21 cellular contexts compared by ENCODE assay signal in the genomic region with DNA sequence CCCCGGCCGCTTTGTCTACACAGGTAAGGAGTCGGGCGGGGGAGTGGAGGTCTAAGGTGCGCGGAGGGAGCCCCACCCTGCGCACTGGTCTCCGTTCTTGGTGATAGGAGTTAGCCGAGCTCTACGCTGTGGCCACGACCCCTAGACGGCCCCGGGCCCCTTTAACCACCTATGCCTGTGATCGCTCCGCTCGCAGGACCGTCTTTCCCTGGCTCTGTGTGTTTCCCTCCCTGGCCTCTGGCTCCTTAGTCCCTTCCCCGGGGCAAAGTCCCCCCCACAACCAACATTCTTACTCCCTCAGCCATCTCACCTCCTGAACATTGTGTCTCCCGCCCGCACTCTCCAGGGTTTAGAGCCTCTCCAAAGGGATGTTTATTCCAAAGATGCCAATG. TPM values are rescaled to one million over a fixed set of nuclear protein-coding genes. Genes with fewer than 3 reads are reported as not detected.
DNase-seq lines count a peak whose midpoint lies in the region; ATAC-seq and TF ChIP-seq lines count a peak whose summit lies in the region.
"Had no signal": no experiment of that assay in that cellular context is flagged by ENCODE, and none has a peak within 500 bp of the region (broad histone marks: within the 10 kb centered on the region; RNA-seq: fewer than 3 reads in every experiment).

No MANE protein-coding gene starts in this region.

- no peaks in the 10 kb centered on the region for H3K9me2 ChIP-seq in SK-N-SH

- H3K4me2 ChIP-seq in SK-N-SH = no peak overlapping the region

- peaks cover 100% of the 10 kb centered on the region for H3K27me3 ChIP-seq in iPS-20b (ENCODE audit: insufficient read depth, low read length)
- H3K27me3 ChIP-seq in stomach = peaks cover 0 to 58% (median 11%) of the 10 kb centered on the region in 3 donors
- H3K27me3 ChIP-seq in SK-N-SH (ENCODE audit: insufficient read depth) = no peaks in the 10 kb centered on the region

- H3K9me3 Mint-ChIP-seq in activated CD4-positive, alpha-beta memory T cell treated with anti-CD3 and anti-CD28 coated beads, Interleukin-2, amount 10 ng/mL, durations not matched to agents 7 days and 5 days = no peaks in the 10 kb centered on the region
- no peaks in the 10 kb centered on the region for H3K9me3 Mint-ChIP-seq in activated CD4-positive, alpha-beta memory T cell treated with anti-CD3 and anti-CD28 coated beads for 36 hours
- no peaks in the 10 kb centered on the region for H3K9me3 Mint-ChIP-seq in WTC11
- H3K9me3 Mint-ChIP-seq: activated naive CD8-positive, alpha-beta T cell treated with anti-CD3 and anti-CD28 coated beads for 36 hours; CD8-positive, alpha-beta T cell; nephron had no signal

- TF ChIP-seq POLR2A in stomach (IDR thresholded peaks at IDR 0.05) = no peak

- peaks cover 26% of the 10 kb centered on the region for H3K4me1 Mint-ChIP-seq in activated CD4-positive, alpha-beta memory T cell treated with anti-CD3 and anti-CD28 coated beads, Interleukin-2, amount 10 ng/mL, durations not matched to agents 7 days and 5 days
- peaks cover 34% of the 10 kb centered on the region for H3K4me1 Mint-ChIP-seq in activated CD4-positive, alpha-beta memory T cell treated with anti-CD3 and anti-CD28 coated beads for 36 hours (ENCODE audit: low read depth)
- H3K4me1 Mint-ChIP-seq in WTC11 = peaks cover 31% of the 10 kb centered on the region

- H3K79me2 ChIP-seq in SK-N-SH (ENCODE audit: insufficient read depth) = no peaks in the 10 kb centered on the region

- H3K4me3 ChIP-seq in iPS-20b (ENCODE audit: low read length) = peak overlapping the region; percentile 48; the same call in 1 of the 2 replicates
- peak overlapping the region in 3 of 4 donors; percentile 52 to 65 (median 54) for H3K4me3 ChIP-seq in stomach
- no peak overlapping the region for H3K4me3 ChIP-seq in SK-N-SH (ENCODE audit: low read depth in 2 of 2, low read length in 1 of 2)
- H3K4me3 ChIP-seq: body of pancreas, HAP-1, MG63 had no signal

- no peak overlapping the region for H3K27ac ChIP-seq in iPS-20b (ENCODE audit: low read length)
- no peak overlapping the region for H3K27ac ChIP-seq in stomach
- no peak overlapping the region for H3K27ac ChIP-seq in SK-N-SH (ENCODE audit: low read depth in 2 of 2, low read length in 1 of 2)
- H3K27ac ChIP-seq: body of pancreas had no signal

- H3K9ac ChIP-seq in iPS-20b (ENCODE audit: low read depth, low read length) (no peak overlapping the region), SK-N-SH (no peak overlapping the region)

- WGBS in stomach, 5 donors = 17 to 36% (median 23%) methylated on average over 20 of the region's 20 CpGs
- 88% methylated on average over 14 of the region's 20 CpGs for WGBS in SK-N-SH (ENCODE audit: low lambda C conversion rate)

- H3K36me3 ChIP-seq in iPS-20b (ENCODE audit: insufficient read depth, low read depth, low read length) (no peaks in the 10 kb centered on the region), stomach (no peaks in the 10 kb centered on the region), SK-N-SH (replicated peaks in 1 of 2; ENCODE audit: control insufficient read depth in 1 of 2, insufficient read depth in 2 of 2, low read length in 1 of 2) (no peaks in the 10 kb centered on the region)
- H3K36me3 ChIP-seq: HAP-1, MG63 had no signal

- TF ChIP-seq CTCF in WTC11 (IDR thresholded peaks at IDR 0.05) (no peak), stomach (IDR thresholded peaks at IDR 0.05) (no peak), SK-N-SH (IDR thresholded peaks at IDR 0.05) (no peak)

- POLR2A ChIA-PET in activated CD4-positive, alpha-beta memory T cell treated with anti-CD3 and anti-CD28 coated beads, Interleukin-2, amount 10 ng/mL, durations not matched to agents 7 days and 5 days (lab: Charles Lee) = interaction anchor here (1.4 kb wide), 1 partner anchor 123 kb away, joined by 3 read pairs; a partner anchor contains a TSS
- POLR2A ChIA-PET in activated CD4-positive, alpha-beta memory T cell treated with anti-CD3 and anti-CD28 coated beads for 36 hours (lab: Charles Lee) = no interaction called here
- POLR2A ChIA-PET in WTC11 (lab: Charles Lee) = no interaction called here
- POLR2A ChIA-PET in SK-N-SH (lab: Yijun Ruan, JAX) = no interaction called here

- H4K20me1 ChIP-seq in SK-N-SH (ENCODE audit: insufficient read depth) = no peaks in the 10 kb centered on the region

- no peak for TF ChIP-seq RAD21 in SK-N-SH (IDR thresholded peaks at IDR 0.05; ENCODE audit: low read length)

- CTCF ChIA-PET in activated CD4-positive, alpha-beta memory T cell treated with anti-CD3 and anti-CD28 coated beads, Interleukin-2, amount 10 ng/mL, durations not matched to agents 7 days and 5 days (lab: Charles Lee) = no interaction called here
- CTCF ChIA-PET in activated CD4-positive, alpha-beta memory T cell treated with anti-CD3 and anti-CD28 coated beads for 36 hours (lab: Charles Lee) = interaction anchor here (5.2 kb wide), 1 partner anchor 9 kb away, joined by 43 read pairs; no protein-coding TSS in a partner anchor
- CTCF ChIA-PET in WTC11 (lab: Charles Lee) (interaction anchor here (1.4 to 7.3 kb wide), 5 partner anchors 39 to 102 kb away, joined by 3 to 120 read pairs (median 4); no protein-coding TSS in a partner anchor), SK-N-SH (lab: Yijun Ruan, JAX) (no interaction called here)

- TF ChIP-seq EP300 in stomach (IDR thresholded peaks at IDR 0.05) (no peak), SK-N-SH (IDR thresholded peaks at IDR 0.05; ENCODE audit: borderline replicate concordance in 1 of 2, low read depth in 1 of 2, low read length in 1 of 2) (no peak)

- H3K4me1 ChIP-seq in iPS-20b (ENCODE audit: insufficient read depth, low read length) (peaks cover 10% of the 10 kb centered on the region; the same call in 1 of the 2 replicates), stomach (peaks cover 30 to 56% (median 39%) of the 10 kb centered on the region in 4 donors), SK-N-SH (ENCODE audit: control insufficient read depth in 1 of 2, insufficient read depth in 2 of 2, low read depth in 1 of 2, low read length in 1 of 2) (no peaks in the 10 kb centered on the region)
- H3K4me1 ChIP-seq: HAP-1 had no signal

- H3K36me3 Mint-ChIP-seq in activated CD4-positive, alpha-beta memory T cell treated with anti-CD3 and anti-CD28 coated beads, Interleukin-2, amount 10 ng/mL, durations not matched to agents 7 days and 5 days (ENCODE audit: low read depth) = no peaks in the 10 kb centered on the region
- H3K36me3 Mint-ChIP-seq in activated CD4-positive, alpha-beta memory T cell treated with anti-CD3 and anti-CD28 coated beads for 36 hours = no peaks in the 10 kb centered on the region
- no peaks in the 10 kb centered on the region for H3K36me3 Mint-ChIP-seq in WTC11
- H3K36me3 Mint-ChIP-seq: activated naive CD8-positive, alpha-beta T cell treated with anti-CD3 and anti-CD28 coated beads for 36 hours; CD8-positive, alpha-beta T cell had no signal

- ATAC-seq in WTC11 = peak; percentile 4; the same call in 1 of the 2 replicates
- ATAC-seq: CD8-positive, alpha-beta T cell had no signal

- H3F3A ChIP-seq in SK-N-SH (replicated peaks; ENCODE audit: insufficient read depth) = no peaks in the 10 kb centered on the region

- H3K27ac Mint-ChIP-seq in activated CD4-positive, alpha-beta memory T cell treated with anti-CD3 and anti-CD28 coated beads, Interleukin-2, amount 10 ng/mL, durations not matched to agents 7 days and 5 days = no peak overlapping the region
- no peak overlapping the region for H3K27ac Mint-ChIP-seq in activated CD4-positive, alpha-beta memory T cell treated with anti-CD3 and anti-CD28 coated beads for 36 hours
- no peak overlapping the region for H3K27ac Mint-ChIP-seq in WTC11
- H3K27ac Mint-ChIP-seq: activated naive CD8-positive, alpha-beta T cell treated with anti-CD3 and anti-CD28 coated beads for 36 hours; CD8-positive, alpha-beta T cell; nephron had no signal

- H2AFZ ChIP-seq in SK-N-SH (ENCODE audit: low read depth) = no peak overlapping the region

- intact Hi-C loops in activated CD4-positive, alpha-beta memory T cell treated with anti-CD3 and anti-CD28 coated beads for 36 hours (cut with micrococcal nuclease) = loop anchor here (2.0 to 10.0 kb wide), 3 partner anchors 61 to 235 kb away; no protein-coding TSS in a partner anchor
- intact Hi-C loops in stomach (cut with DNase I; ENCODE audit: low total_unique reads) = loop anchor here (5.0 kb wide), 1 partner anchor 102 kb away; no protein-coding TSS in a partner anchor

- H3K4me3 Mint-ChIP-seq in activated CD4-positive, alpha-beta memory T cell treated with anti-CD3 and anti-CD28 coated beads, Interleukin-2, amount 10 ng/mL, durations not matched to agents 7 days and 5 days = no peak overlapping the region
- no peak overlapping the region for H3K4me3 Mint-ChIP-seq in activated CD4-positive, alpha-beta memory T cell treated with anti-CD3 and anti-CD28 coated beads for 36 hours
- peak overlapping the region; percentile 72 for H3K4me3 Mint-ChIP-seq in WTC11
- H3K4me3 Mint-ChIP-seq: activated naive CD8-positive, alpha-beta T cell treated with anti-CD3 and anti-CD28 coated beads for 36 hours had no signal

- H3K27me3 Mint-ChIP-seq in activated CD4-positive, alpha-beta memory T cell treated with anti-CD3 and anti-CD28 coated beads, Interleukin-2, amount 10 ng/mL, durations not matched to agents 7 days and 5 days = peaks cover 56% of the 10 kb centered on the region
- H3K27me3 Mint-ChIP-seq in activated CD4-positive, alpha-beta memory T cell treated with anti-CD3 and anti-CD28 coated beads for 36 hours = peaks cover 23% of the 10 kb centered on the region
- peaks cover 93% of the 10 kb centered on the region for H3K27me3 Mint-ChIP-seq in WTC11 (ENCODE audit: low read depth)

- H3K9me3 ChIP-seq in iPS-20b (ENCODE audit: insufficient read depth, low read depth, low read length) (no peaks in the 10 kb centered on the region), stomach (no peaks in the 10 kb centered on the region), SK-N-SH (no peaks in the 10 kb centered on the region)
- H3K9me3 ChIP-seq: body of pancreas, HAP-1, MG63 had no signal

- peak; percentile 14 for DNase-seq in activated CD4-positive, alpha-beta memory T cell treated with anti-CD3 and anti-CD28 coated beads, Interleukin-2, amount 10 ng/mL, durations not matched to agents 7 days and 5 days
- DNase-seq in activated CD4-positive, alpha-beta memory T cell treated with anti-CD3 and anti-CD28 coated beads for 36 hours = no peak
- DNase-seq in WTC11 (ENCODE audit: low spot score) (no peak), stomach (no peak), SK-N-SH (no peak), GM19240 (ENCODE audit: insufficient read length, low spot score) (no peak), NCI-H1092 treated with DMSO at 0.1 percent for 48 hours (lab: John Stamatoyannopoulos, UW) (no peak)
- DNase-seq: activated CD4-positive, alpha-beta T cell treated with anti-CD3 and anti-CD28 coated beads, Interleukin-2, amount 50 U/mL, for 4 hours; activated naive CD8-positive, alpha-beta T cell treated with anti-CD3 and anti-CD28 coated beads for 36 hours; body of pancreas; cortex of kidney; foreskin melanocyte; IMR-90; MG63; NCI-H187 treated with DMSO at 0.1 percent for 48 hours; NK-92 treated with Interleukin-12 subunit alpha and Interleukin-12 subunit beta, amount 100 ng/mL, for 24 hours; stimulated activated CD4-positive, alpha-beta T cell treated with anti-CD3 and anti-CD28 coated beads, Interleukin-12 subunit alpha, Interleukin-12 subunit beta, amount 100 ng/mL, for 4 hours had no signal

RNA-seq across cellular contexts. Expression of a gene that starts 50.5 kb away (rescaled TPM):
- total RNA-seq in activated CD4-positive, alpha-beta memory T cell treated with anti-CD3 and anti-CD28 coated beads, Interleukin-2, amount 10 ng/mL, durations not matched to agents 7 days and 5 days = under 1 TPM; 0.20 to 0.33 TPM
- total RNA-seq in activated CD4-positive, alpha-beta memory T cell treated with anti-CD3 and anti-CD28 coated beads for 36 hours = 1 to 10 TPM; 2.3 to 2.9 TPM
- total RNA-seq in WTC11 (2021) (51.2 to 57.1 TPM (median 54.6 TPM) in 3 replicates), stomach (10 to 100 TPM in 1 of 5 donors, 1 to 10 TPM in 1, not detected in 3; 1.2 to 16.2 TPM)
- polyA plus RNA-seq in stomach (1 to 10 TPM in 1 of 3 donors, under 1 TPM in 2; 0.50 to 1.2 (median 0.92) TPM), SK-N-SH (2012; rRNA removed) (58.3 and 99.9 TPM in 2 replicates)
- polyA plus RNA-seq in SK-N-SH (2012; cell fraction: cytosol; rRNA removed) = 36.1 and 58.7 TPM in 2 replicates
- polyA plus RNA-seq in SK-N-SH (2012; cell fraction: nucleus; rRNA removed) = 140 and 155 TPM in 2 replicates

RNA-seq across cellular contexts. Expression of a gene that starts 57.4 kb away (rescaled TPM):
- total RNA-seq in activated CD4-positive, alpha-beta memory T cell treated with anti-CD3 and anti-CD28 coated beads, Interleukin-2, amount 10 ng/mL, durations not matched to agents 7 days and 5 days = 1 to 10 TPM; 2.7 to 2.9 TPM
- 1 to 10 TPM; 5.9 to 6.6 TPM for total RNA-seq in activated CD4-positive, alpha-beta memory T cell treated with anti-CD3 and anti-CD28 coated beads for 36 hours
- total RNA-seq in WTC11 (2021) = 2.7 to 5.0 TPM (median 3.2 TPM) in 3 replicates
- total RNA-seq in stomach = 10 to 100 TPM in 2 of 5 donors, 1 to 10 TPM in 3; 7.0 to 69.2 (median 8.5) TPM
- polyA plus RNA-seq in stomach = 10 to 100 TPM; 10.2 to 16.8 (median 15.0) TPM
- 15.9 and 20.6 TPM in 2 replicates for polyA plus RNA-seq in SK-N-SH (2012; rRNA removed)
- 8.4 and 13.2 TPM in 2 replicates for polyA plus RNA-seq in SK-N-SH (2012; cell fraction: cytosol; rRNA removed)
- polyA plus RNA-seq in SK-N-SH (2012; cell fraction: nucleus; rRNA removed) = 103 and 177 TPM in 2 replicates

Comparison
In these comparisons a context has a peak if more than half of its experiments do, and no peak if none do; other contexts are left out.
1. CTCF ChIA-PET loops: an anchor here in activated CD4-positive, alpha-beta memory T cell treated with anti-CD3 and anti-CD28 coated beads for 36 hours (5.2 kb wide) and WTC11 (1.4 to 7.3 kb wide); none called in activated CD4-positive, alpha-beta memory T cell treated with anti-CD3 and anti-CD28 coated beads, Interleukin-2, amount 10 ng/mL, durations not matched to agents 7 days and 5 days and SK-N-SH.
2. H3K4me3 ChIP-seq: peak in iPS-20b (single experiment) and stomach (3 of 4); none in SK-N-SH (0 of 2).